Comparison of ENCODE assay signal across 28 cellular contexts in the genomic region with DNA sequence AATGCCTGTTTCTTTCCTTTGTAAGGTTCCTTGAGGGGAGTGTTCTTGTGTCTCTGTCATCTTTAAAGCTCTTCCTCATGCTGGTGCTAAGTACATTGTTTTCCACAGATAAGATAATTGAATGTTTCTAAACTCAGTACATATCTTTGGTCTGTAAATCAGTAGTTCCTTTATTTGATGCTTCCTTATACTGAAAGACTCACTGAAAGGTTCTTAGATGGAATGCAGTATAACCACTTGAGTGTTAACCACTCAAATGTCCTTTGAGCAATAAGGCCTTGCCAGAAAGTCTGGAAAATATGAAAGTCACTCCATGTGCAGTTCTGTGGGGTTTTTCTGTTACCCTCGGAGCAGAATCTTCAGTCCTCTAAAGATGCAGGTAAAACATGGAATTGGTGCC. TPM values are rescaled to one million over a fixed set of nuclear protein-coding genes. Genes with fewer than 3 reads are reported as not detected.
DNase-seq lines count a peak whose midpoint lies in the region; ATAC-seq, FAIRE-seq and TF ChIP-seq lines count a peak whose summit lies in the region.
"Had no signal": no experiment of that assay in that cellular context is flagged by ENCODE, and none has a peak within 500 bp of the region (broad histone marks: within the 10 kb centered on the region; RNA-seq: fewer than 3 reads in every experiment).

No MANE protein-coding gene starts in this region.

- no peak overlapping the region for H3K4me3 ChIP-seq in PC-9
- H3K4me3 ChIP-seq: tibial nerve had no signal

- H3K9me3 ChIP-seq in PC-9 (ENCODE audit: insufficient read depth, low read depth): no peaks in the 10 kb centered on the region
- H3K9me3 ChIP-seq: tibial nerve had no signal

- no peaks in the 10 kb centered on the region for H3K27me3 ChIP-seq in PC-9 (ENCODE audit: insufficient read depth, low read depth)
- H3K27me3 ChIP-seq: tibial nerve had no signal

- POLR2A ChIA-PET in PC-9 (lab: Charles Lee; ENCODE audit: unreplicated experiment): no interaction called here

- H3K79me2 ChIP-seq in PC-9 (ENCODE audit: low read depth): no peaks in the 10 kb centered on the region

- peaks cover 38% of the 10 kb centered on the region for H3K4me1 ChIP-seq in PC-9 (replicated peaks; ENCODE audit: insufficient read depth)
- H3K4me1 ChIP-seq: tibial nerve had no signal

- CTCF ChIA-PET in PC-9 (lab: Charles Lee): no interaction called here

- no peaks in the 10 kb centered on the region for H4K20me1 ChIP-seq in PC-9 (ENCODE audit: insufficient read depth)

- peak; percentile 50 for ATAC-seq in esophagus mucosa
- ATAC-seq: activated CD8-positive, alpha-beta T cell treated with anti-CD3 and anti-CD28 coated beads for 36 hours; naive thymus-derived CD8-positive, alpha-beta T cell; stimulated activated naive CD8-positive, alpha-beta T cell treated with anti-CD3 and anti-CD28 coated beads, Interleukin-15, amount 100 ng/mL, for 72 hours; T-cell had no signal

- peak; percentile 69 for FAIRE-seq in D721Med (lab: Jason Lieb, UNC)
- FAIRE-seq: TTC549 had no signal

- H3K27ac ChIP-seq in PC-9 (no peak overlapping the region), substantia nigra (ENCODE audit: low read depth, low read length, poor library complexity, severe bottlenecking) (no peak overlapping the region)
- H3K27ac ChIP-seq: tibial nerve had no signal

- H3K9me2 ChIP-seq in PC-9 (ENCODE audit: insufficient read depth): no peaks in the 10 kb centered on the region

- no TSS peak for BruUV-seq in PC-9 (replicated peaks; lab: Mats Ljungman, UMichigan)

- peaks cover 21% of the 10 kb centered on the region; the same call in 1 of the 2 replicates for H3F3A ChIP-seq in PC-9 (ENCODE audit: insufficient read depth, low read depth)

- peak overlapping the region; percentile 36 for H3K4me2 ChIP-seq in PC-9

- TF ChIP-seq CTCF in D721Med (IDR thresholded peaks at IDR 0.05; ENCODE audit: insufficient read depth, missing control alignments) (no peak), PC-9 (conservative IDR thresholded peaks at IDR 0.05) (no peak)

- intact Hi-C loops in PC-9 (cut with micrococcal nuclease; ENCODE audit: unreplicated experiment): no loop called here

- no peak overlapping the region for H2AFZ ChIP-seq in PC-9

- no peaks in the 10 kb centered on the region for H3K36me3 ChIP-seq in PC-9 (ENCODE audit: low read depth)
- H3K36me3 ChIP-seq: tibial nerve had no signal

- no peak for DNase-seq in D721Med (ENCODE audit: insufficient read length, low spot score)
- DNase-seq in PC-9: peak in 1 of 2 experiments; percentile 62
- peak; percentile 64 for DNase-seq in renal cortical epithelial cell (ENCODE audit: low read depth)
- no peak for DNase-seq in putamen (ENCODE audit: low spot score)
- no peak for DNase-seq in substantia nigra (lab: John Stamatoyannopoulos, UW)
- no peak for DNase-seq in DMS153 treated with DMSO at 0.1 percent for 48 hours (lab: John Stamatoyannopoulos, UW; ENCODE audit: unreplicated experiment)
- DNase-seq in NCI-H345 (lab: John Stamatoyannopoulos, UW): no peak
- DNase-seq: activated CD4-positive, CD25-positive, alpha-beta regulatory T cell treated with anti-CD3 and anti-CD28 coated beads, Interleukin-2, amount 50 U/mL, for 72 hours; activated CD8-positive, alpha-beta T cell treated with anti-CD3 and anti-CD28 coated beads for 36 hours; activated effector memory CD4-positive, alpha-beta T cell treated with Interleukin-2 at 50 U/mL for 16 hours; activated naive CD8-positive, alpha-beta T cell treated with anti-CD3 and anti-CD28 coated beads, Interleukin-2, amount 10 ng/mL, durations not matched to agents 7 days and 5 days; CD4-positive, CD25-positive, alpha-beta regulatory T cell; cortex of kidney; DMS 273 treated with DMSO at 0.1 percent for 48 hours; GDM1; IMR-90; kidney glomerular epithelial cell; midbrain; naive thymus-derived CD8-positive, alpha-beta T cell; NCI-H1105; occipital lobe; stimulated activated naive CD8-positive, alpha-beta T cell treated with anti-CD3 and anti-CD28 coated beads, Interleukin-15, amount 100 ng/mL, for 72 hours; T-cell had no signal

RNA-seq across cellular contexts. Expression of a gene that starts 23.0 kb away (rescaled TPM):
- not detected in 2 replicates for total RNA-seq in PC-9 (2021)
- not detected for total RNA-seq in esophagus mucosa
- total RNA-seq in renal cortical epithelial cell: not detected in 2 replicates
- total RNA-seq: activated CD8-positive, alpha-beta T cell treated with anti-CD3 and anti-CD28 coated beads for 36 hours; activated naive CD8-positive, alpha-beta T cell treated with anti-CD3 and anti-CD28 coated beads, Interleukin-2, amount 10 ng/mL, durations not matched to agents 7 days and 5 days; CD4-positive, CD25-positive, alpha-beta regulatory T cell; glomerular endothelial cell; IMR-90; naive thymus-derived CD8-positive, alpha-beta T cell; occipital lobe; pulmonary artery endothelial cell; T-cell; tibial nerve had no signal

RNA-seq across cellular contexts. Expression of a gene that starts 24.2 kb away (rescaled TPM):
- total RNA-seq in PC-9 (2021): not detected in 2 replicates
- total RNA-seq in esophagus mucosa: not detected
- total RNA-seq in renal cortical epithelial cell: not detected in 2 replicates
- total RNA-seq: activated CD8-positive, alpha-beta T cell treated with anti-CD3 and anti-CD28 coated beads for 36 hours; activated naive CD8-positive, alpha-beta T cell treated with anti-CD3 and anti-CD28 coated beads, Interleukin-2, amount 10 ng/mL, durations not matched to agents 7 days and 5 days; CD4-positive, CD25-positive, alpha-beta regulatory T cell; glomerular endothelial cell; IMR-90; naive thymus-derived CD8-positive, alpha-beta T cell; occipital lobe; pulmonary artery endothelial cell; T-cell; tibial nerve had no signal
